In genomic region chr6:36350681-36351091, GRCh38 we compare ENCODE assay signal across 11 cellular contexts. TPM values are rescaled to one million over a fixed set of nuclear protein-coding genes. Genes with fewer than 3 reads are reported as not detected.
DNase-seq lines count a peak whose midpoint lies in the region; ATAC-seq and TF ChIP-seq lines count a peak whose summit lies in the region.
"Had no signal": no experiment of that assay in that cellular context is flagged by ENCODE, and none has a peak within 500 bp of the region (broad histone marks: within the 10 kb centered on the region; RNA-seq: fewer than 3 reads in every experiment).

No MANE protein-coding gene starts in this region.

- peak; percentile 58 for ATAC-seq in mucosa of descending colon
- ATAC-seq: activated T-cell treated with anti-CD3 and anti-CD28 coated beads, Interleukin-2, amount 50 U/mL, for 72 hours; naive thymus-derived CD4-positive, alpha-beta T cell had no signal

- POLR2A ChIA-PET in AG04450 (lab: Yijun Ruan, JAX): no interaction called here

- DNase-seq in AG04450 (ENCODE audit: low read depth, low spot score) (peak; percentile 39), KBM-7 (peak; percentile 60), choroid plexus epithelial cell (ENCODE audit: low read depth) (peak; percentile 94), mucosa of descending colon (no peak), nucleus accumbens (lab: John Stamatoyannopoulos, UW) (no peak), NCI-H1048 (lab: John Stamatoyannopoulos, UW) (no peak), NCI-H2196 treated with DMSO at 0.1 percent for 48 hours (lab: John Stamatoyannopoulos, UW; ENCODE audit: unreplicated experiment) (no peak), osteocyte (ENCODE audit: extremely low spot score, unreplicated experiment) (no peak)
- DNase-seq: activated T-cell treated with anti-CD3 and anti-CD28 coated beads, Interleukin-2, amount 50 U/mL, for 72 hours; naive thymus-derived CD4-positive, alpha-beta T cell had no signal

- peak overlapping the region; percentile 31 for H3K27ac ChIP-seq in AG04450 (ENCODE audit: low read depth, low read length)
- H3K27ac ChIP-seq: SK-N-MC had no signal

- CTCF ChIA-PET in AG04450 (lab: Charles Lee): interaction anchor here (0.6 to 3.8 kb wide), 5 partner anchors 10 to 256 kb away, joined by 3 to 24 read pairs (median 4); no protein-coding TSS in a partner anchor

- H3K9me3 ChIP-seq in AG04450 (ENCODE audit: control insufficient read depth, insufficient read depth, low read length): no peaks in the 10 kb centered on the region
- no peaks in the 10 kb centered on the region for H3K9me3 ChIP-seq in mucosa of descending colon

- peaks cover 14% of the 10 kb centered on the region for H3K27me3 ChIP-seq in AG04450 (ENCODE audit: control insufficient read depth, insufficient read depth, low read length)

- no peak overlapping the region for H3K27ac Mint-ChIP-seq in osteocyte (ENCODE audit: unreplicated experiment)
- H3K27ac Mint-ChIP-seq: activated T-cell treated with anti-CD3 and anti-CD28 coated beads, Interleukin-2, amount 50 U/mL, for 72 hours; naive thymus-derived CD4-positive, alpha-beta T cell had no signal

- no peaks in the 10 kb centered on the region for H3K36me3 ChIP-seq in mucosa of descending colon (ENCODE audit: low read depth)

- H3K4me3 Mint-ChIP-seq in osteocyte (ENCODE audit: unreplicated experiment): no peak overlapping the region
- H3K4me3 Mint-ChIP-seq: activated T-cell treated with anti-CD3 and anti-CD28 coated beads, Interleukin-2, amount 50 U/mL, for 72 hours; naive thymus-derived CD4-positive, alpha-beta T cell had no signal

- intact Hi-C loops in mucosa of descending colon (cut with DNase I, micrococcal nuclease): no loop called here

- H3K4me3 ChIP-seq in AG04450 (ENCODE audit: low read depth, low read length): no peak overlapping the region
- H3K4me3 ChIP-seq in choroid plexus epithelial cell (ENCODE audit: low read depth, low read length): no peak overlapping the region
- H3K4me3 ChIP-seq in mucosa of descending colon: no peak overlapping the region
- H3K4me3 ChIP-seq: SK-N-MC had no signal

- in situ Hi-C loops in KBM-7 (cut with MboI; ENCODE audit: low pct_unique_long_range_greater_than_20kb, low sequenced_read_pairs): no loop called here

- peaks cover 31% of the 10 kb centered on the region for H3K27me3 Mint-ChIP-seq in osteocyte (ENCODE audit: unreplicated experiment)

- no peaks in the 10 kb centered on the region for H3K4me1 ChIP-seq in mucosa of descending colon (ENCODE audit: low read depth)

- peaks cover 7% of the 10 kb centered on the region for H3K9me3 Mint-ChIP-seq in osteocyte (ENCODE audit: unreplicated experiment)

- H3K36me3 Mint-ChIP-seq in osteocyte (ENCODE audit: unreplicated experiment): no peaks in the 10 kb centered on the region

- peaks cover 4% of the 10 kb centered on the region for H3K4me1 Mint-ChIP-seq in osteocyte (ENCODE audit: unreplicated experiment)

- TF ChIP-seq CTCF in AG04450 (IDR thresholded peaks at IDR 0.05; ENCODE audit: low read depth, low read length): no peak
- no peak for TF ChIP-seq CTCF in choroid plexus epithelial cell (conservative IDR thresholded peaks at IDR 0.05; ENCODE audit: low read depth, low read length)
- no peak for TF ChIP-seq CTCF in mucosa of descending colon (IDR thresholded peaks at IDR 0.05)
- no peak for TF ChIP-seq CTCF in osteocyte (IDR thresholded peaks at IDR 0.05)

RNA-seq across cellular contexts. Expression of gene BNIP5, which starts 14.0 kb away (rescaled TPM):
- not detected in 2 replicates for polyA plus RNA-seq in AG04450 (2011; rRNA removed)
- polyA minus RNA-seq in AG04450 (2011; rRNA and poly(A)+ RNA removed): not detected in 2 replicates
- 10 to 100 TPM in 2 of 3 donors, 1 to 10 TPM in 1; 8.1 to 17.4 (median 12.6) TPM for total RNA-seq in mucosa of descending colon
- total RNA-seq in osteocyte: not detected in 2 replicates
- total RNA-seq: activated T-cell treated with anti-CD3 and anti-CD28 coated beads, Interleukin-2, amount 50 U/mL, for 72 hours had no signal
- polyA plus RNA-seq: naive thymus-derived CD4-positive, alpha-beta T cell had no signal

RNA-seq across cellular contexts. Expression of gene ETV7, which starts 36.8 kb away (rescaled TPM):
- polyA plus RNA-seq in AG04450 (2011; rRNA removed): 0.41 and 0.81 TPM in 2 replicates
- polyA minus RNA-seq in AG04450 (2011; rRNA and poly(A)+ RNA removed): 0.56 and 0.78 TPM in 2 replicates
- total RNA-seq in mucosa of descending colon (1 to 10 TPM; 2.6 to 5.7 (median 2.8) TPM), osteocyte (0.24 and 0.59 TPM in 2 replicates)

Comparison
In these comparisons a context has a peak if more than half of its experiments do, and no peak if none do; other contexts are left out.
1. DNase-seq: peak in AG04450 (single experiment), KBM-7 (single experiment) and choroid plexus epithelial cell (single experiment); none in mucosa of descending colon (0 of 3), nucleus accumbens (0 of 56), NCI-H1048 (single experiment), NCI-H2196 treated with DMSO at 0.1 percent for 48 hours (single experiment) and osteocyte (single experiment).